7 cellular contexts compared by ENCODE assay signal in the genomic region with DNA sequence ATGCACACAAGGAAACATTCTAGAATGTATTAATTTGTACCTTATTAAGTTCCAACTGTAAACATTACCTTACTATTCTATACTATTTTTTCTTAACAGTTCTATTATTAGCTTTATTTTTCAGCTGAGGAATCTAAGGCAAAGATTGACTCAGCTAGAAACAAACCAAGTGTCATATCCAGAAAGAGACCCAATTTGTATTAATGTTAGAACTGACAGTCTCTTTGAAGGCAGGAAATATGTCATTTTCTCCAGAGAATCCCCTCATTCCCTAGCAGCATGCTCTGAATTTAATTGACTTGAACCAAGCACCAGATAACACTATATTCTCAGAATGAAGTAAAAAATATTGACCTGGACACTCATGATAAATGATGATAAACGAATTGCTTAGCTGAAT.
"Had no signal": no experiment of that assay in that cellular context is flagged by ENCODE, and none has a peak within 500 bp of the region (broad histone marks: within the 10 kb centered on the region; RNA-seq: fewer than 3 reads in every experiment).

No MANE protein-coding gene starts in this region.

- DNase-seq: GDM1, GF-D8 had no signal

- FAIRE-seq: G401.6, GM12891, GM12892, GM18507, GM19239 had no signal
